12 cellular contexts compared by ENCODE assay signal in the genomic region with DNA sequence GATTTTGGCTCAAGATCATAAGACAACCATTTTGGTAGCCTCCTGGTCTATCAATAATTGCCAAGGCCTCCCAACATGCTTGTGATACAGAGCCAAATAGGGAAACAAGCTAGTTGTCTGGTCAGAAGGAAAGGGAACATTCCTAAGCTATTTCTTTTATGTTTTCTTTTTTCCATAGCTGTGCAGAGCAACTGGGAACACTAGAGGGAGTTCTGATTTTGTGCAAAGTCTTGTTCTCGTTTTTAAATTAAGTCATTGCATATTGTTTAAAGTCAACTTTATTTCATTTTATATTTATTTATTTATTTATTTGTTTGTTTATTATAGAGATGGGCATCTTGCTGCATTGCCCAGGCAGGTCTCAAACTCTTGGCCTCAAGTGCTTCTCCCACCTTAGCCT.
DNase-seq lines count a peak whose midpoint lies in the region; ATAC-seq and TF ChIP-seq lines count a peak whose summit lies in the region.
"Had no signal": no experiment of that assay in that cellular context is flagged by ENCODE, and none has a peak within 500 bp of the region (broad histone marks: within the 10 kb centered on the region; RNA-seq: fewer than 3 reads in every experiment).

No MANE protein-coding gene starts in this region.

- no peak overlapping the region for H3K27ac ChIP-seq in left lung
- H3K27ac ChIP-seq: ovary had no signal

- H3K9me3 Mint-ChIP-seq in Caco-2 (ENCODE audit: unreplicated experiment) (peaks cover 12% of the 10 kb centered on the region), brain (peaks cover 4 to 8% (median 6%) of the 10 kb centered on the region in 5 experiments)

- DNase-seq in Caco-2, result no peak
- no peak for DNase-seq in left lung
- no peak for DNase-seq in SKM-1 treated with dmso at 0.1 percent for 144 hours (lab: John Stamatoyannopoulos, UW; ENCODE audit: unreplicated experiment)
- no peak for DNase-seq in stimulated activated CD4-positive, alpha-beta T cell treated with anti-CD3 and anti-CD28 coated beads, Interleukin-4, amount 100 ng/mL, for 1 hour
- DNase-seq: H7, NCI-H2107, ovary had no signal

- H3K9me3 ChIP-seq in Caco-2, result no peaks in the 10 kb centered on the region
- H3K9me3 ChIP-seq in left lung, result no peaks in the 10 kb centered on the region
- H3K9me3 ChIP-seq: ovary had no signal

- H3K27ac Mint-ChIP-seq in Caco-2 (ENCODE audit: unreplicated experiment), result no peak overlapping the region
- no peak overlapping the region for H3K27ac Mint-ChIP-seq in brain
- H3K27ac Mint-ChIP-seq: T-helper 1 cell treated with Interleukin-12 subunit alpha and Interleukin-12 subunit beta and Interleukin-4 antibody, amounts not matched to agents 30 μg/mL and 1 μg/mL, for 36 hours had no signal

- no peak for TF ChIP-seq EP300 in Ishikawa (IDR thresholded peaks at IDR 0.05; ENCODE audit: borderline replicate concordance)

- peak; percentile 53 for ATAC-seq in left lung
- ATAC-seq in GM18909 (IDR thresholded peaks at IDR 0.05; ENCODE audit: poor library complexity, unreplicated experiment), result no peak
- ATAC-seq in GM21717 (IDR thresholded peaks at IDR 0.05; ENCODE audit: unreplicated experiment), result no peak

- H3K4me3 Mint-ChIP-seq in Caco-2 (ENCODE audit: unreplicated experiment), result no peak overlapping the region
- no peak overlapping the region for H3K4me3 Mint-ChIP-seq in brain
- H3K4me3 Mint-ChIP-seq: T-helper 1 cell treated with Interleukin-12 subunit alpha and Interleukin-12 subunit beta and Interleukin-4 antibody, amounts not matched to agents 30 μg/mL and 1 μg/mL, for 36 hours had no signal

- CTCF ChIA-PET in Caco-2 (lab: Charles Lee), result interaction anchor here (0.6 kb wide), 2 partner anchors 87 to 291 kb away, joined by 3 to 4 read pairs; no protein-coding TSS in a partner anchor

- TF ChIP-seq RAD21 in Ishikawa (IDR thresholded peaks at IDR 0.05; ENCODE audit: low read depth), result peak; percentile 44

- H3K4me1 Mint-ChIP-seq in Caco-2 (ENCODE audit: low read depth, unreplicated experiment) (no peaks in the 10 kb centered on the region), brain (peaks cover 17% of the 10 kb centered on the region)

- H3K36me3 ChIP-seq in Caco-2 (ENCODE audit: control insufficient read depth, insufficient read depth, low read length) (no peaks in the 10 kb centered on the region), left lung (no peaks in the 10 kb centered on the region)
- H3K36me3 ChIP-seq: ovary had no signal

- H3K27me3 Mint-ChIP-seq in Caco-2 (ENCODE audit: insufficient read depth, unreplicated experiment), result no peaks in the 10 kb centered on the region
- no peaks in the 10 kb centered on the region for H3K27me3 Mint-ChIP-seq in brain

- TF ChIP-seq CTCF in Caco-2 (IDR thresholded peaks at IDR 0.05; ENCODE audit: insufficient read depth in 1 of 2, low read depth in 1 of 2, low read length in 1 of 2, severe bottlenecking in 1 of 2, unreplicated experiment in 1 of 2), result peak; percentile 29 to 75
- peak; percentile 49 to 72 for TF ChIP-seq CTCF in brain (conservative IDR thresholded peaks at IDR 0.05)
- TF ChIP-seq CTCF in left lung (IDR thresholded peaks at IDR 0.05), result peak in 1 of 2 donors; percentile 35

- H3K36me3 Mint-ChIP-seq in Caco-2 (ENCODE audit: insufficient read depth, unreplicated experiment) (no peaks in the 10 kb centered on the region), brain (no peaks in the 10 kb centered on the region)

- no TSS peak for BruUV-seq in Caco-2 (replicated peaks; lab: Mats Ljungman, UMichigan)

- H3K4me1 ChIP-seq in Caco-2, result no peaks in the 10 kb centered on the region
- no peaks in the 10 kb centered on the region for H3K4me1 ChIP-seq in left lung

- H3K27me3 ChIP-seq in Caco-2 (replicated peaks; ENCODE audit: control insufficient read depth, insufficient read depth, low read length), result no peaks in the 10 kb centered on the region
- no peaks in the 10 kb centered on the region for H3K27me3 ChIP-seq in left lung
- H3K27me3 ChIP-seq: ovary had no signal

- H3K4me3 ChIP-seq in Caco-2 (ENCODE audit: low read depth, low read length) (no peak overlapping the region), left lung (no peak overlapping the region)
- H3K4me3 ChIP-seq: ovary had no signal

- POLR2A ChIA-PET in Caco-2 (lab: Charles Lee), result no interaction called here

- intact Hi-C loops in Caco-2 (cut with micrococcal nuclease; ENCODE audit: unreplicated experiment), result loop anchor here (10.0 kb wide), 2 partner anchors 305 to 605 kb away; no protein-coding TSS in a partner anchor
- intact Hi-C loops in left lung (cut with DNase I), result no loop called here

TF ChIP-seq in Ishikawa, 13 proteins besides CTCF, POLR2A, EP300 and RAD21:
- TF ChIP-seq TEAD4 (IDR thresholded peaks at IDR 0.05), result no peak
